In the genomic region with DNA sequence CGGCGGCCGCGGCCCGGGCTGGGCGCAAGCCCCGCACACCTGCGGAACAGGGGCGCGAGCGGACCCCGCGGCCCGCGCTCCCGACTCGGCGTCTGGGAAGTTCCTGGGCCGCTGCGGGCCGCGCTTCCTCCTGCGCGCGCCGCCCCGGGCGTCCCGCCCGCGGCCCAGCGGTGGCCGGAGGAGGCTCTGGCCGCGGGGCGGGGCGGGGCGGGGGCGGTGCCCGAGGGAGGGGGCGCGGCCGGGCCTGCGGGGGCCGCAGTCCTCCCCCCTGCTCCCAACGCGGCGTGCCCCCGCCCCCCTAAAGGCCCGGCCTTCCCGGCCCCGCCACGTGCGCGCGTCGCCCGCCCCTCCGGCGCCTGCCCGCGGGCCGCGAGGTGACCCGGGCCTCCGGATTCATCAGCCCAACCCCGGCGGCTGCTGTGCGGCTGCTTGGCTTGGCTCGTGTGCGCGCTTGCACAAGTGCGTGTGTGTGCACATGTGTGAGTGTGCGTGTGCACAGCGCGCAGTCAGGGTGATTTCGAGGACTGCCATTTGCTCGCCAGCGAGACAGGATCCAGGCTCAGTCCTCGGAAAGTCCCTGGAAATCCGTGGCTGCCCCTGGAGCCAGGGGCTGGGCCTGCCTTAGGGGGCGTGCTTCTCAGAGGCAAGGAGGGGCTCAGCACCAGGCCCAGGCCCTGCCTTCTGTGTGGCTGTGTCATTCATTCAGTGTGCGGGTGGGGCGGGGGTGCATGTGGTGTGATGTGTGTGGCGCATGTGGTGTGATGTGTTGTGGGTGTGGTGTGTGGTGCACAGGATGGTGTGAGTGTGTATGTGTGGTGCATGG, we compare ENCODE assay signal across 1 cellular context.
TF ChIP-seq lines count a peak whose summit lies in the region.

C2CD2 (minus strand) TSS at position 188 of the 823 bp plus-strand sequence. CDS start 370 bp downstream, outside the sequence.

TF ChIP-seq in H1, 55 proteins besides CTCF, POLR2A, EP300 and RAD21 (continued from another document):
- TF ChIP-seq KDM1A (IDR thresholded peaks at IDR 0.05; ENCODE audit: borderline replicate concordance, low read length): no peak
- peak in 1 of 2 experiments; percentile 40; a peak in 1 of 4 replicates for TF ChIP-seq SIN3A (conservative IDR thresholded peaks at IDR 0.05 in 1 of 2, IDR thresholded peaks at IDR 0.05 in 1 of 2; ENCODE audit: low read depth in 1 of 2, low read length in 2 of 2)
- peak; percentile 54 for TF ChIP-seq PHF8 (conservative IDR thresholded peaks at IDR 0.05; ENCODE audit: low read depth, low read length)
- TF ChIP-seq BRCA1 (IDR thresholded peaks at IDR 0.05; ENCODE audit: low read depth, low read length): no peak
- TF ChIP-seq HDAC2 (IDR thresholded peaks at IDR 0.05; ENCODE audit: borderline replicate concordance in 1 of 2, low read depth in 2 of 2, low read length in 2 of 2): 0 out of 4 replicates have a peak, but pooled peaks of 1 of the 2 experiments have one; percentile 64
- TF ChIP-seq EZH2 (IDR thresholded peaks at IDR 0.05; ENCODE audit: low read depth, low read length, severe bottlenecking): no peak
